11 cellular contexts compared by ENCODE assay signal in genomic region chr3:140186421-140186920, GRCh38.
DNase-seq lines count a peak whose midpoint lies in the region; ATAC-seq, FAIRE-seq and TF ChIP-seq lines count a peak whose summit lies in the region.
"Had no signal": no experiment of that assay in that cellular context is flagged by ENCODE, and none has a peak within 500 bp of the region (broad histone marks: within the 10 kb centered on the region; RNA-seq: fewer than 3 reads in every experiment).

No MANE protein-coding gene starts in this region.

- ATAC-seq in HG02642 (IDR thresholded peaks at IDR 0.05; ENCODE audit: poor library complexity, unreplicated experiment): no peak

- H3K4me1 ChIP-seq in kidney (ENCODE audit: control insufficient read depth in 1 of 2, insufficient read depth in 1 of 2, low read depth in 1 of 2, low read length in 2 of 2) (no peaks in the 10 kb centered on the region), trophoblast cell (ENCODE audit: control insufficient read depth in 1 of 2, insufficient read depth in 2 of 2, low read length in 2 of 2) (no peaks in the 10 kb centered on the region)

- H2BK120ac ChIP-seq in trophoblast cell (ENCODE audit: insufficient read depth, low read length, poor library complexity): no peak overlapping the region

- no peak overlapping the region for H2AFZ ChIP-seq in trophoblast cell (ENCODE audit: insufficient read depth, low read length, poor library complexity)

- H3K4me2 ChIP-seq in trophoblast cell (ENCODE audit: low read length): no peak overlapping the region

- H2BK5ac ChIP-seq in trophoblast cell (ENCODE audit: low read depth, low read length, poor library complexity): no peak overlapping the region

- H3K23ac ChIP-seq in trophoblast cell (ENCODE audit: low read length): no peak overlapping the region

- H3K9me3 ChIP-seq in kidney (ENCODE audit: control insufficient read depth in 1 of 2, low read length in 2 of 2): no peaks in the 10 kb centered on the region
- H3K9me3 ChIP-seq in trophoblast cell (ENCODE audit: insufficient read depth, low read depth, low read length): no peaks in the 10 kb centered on the region

- H3K18ac ChIP-seq in trophoblast cell (ENCODE audit: low read length): no peak overlapping the region

- H3K79me1 ChIP-seq in trophoblast cell (ENCODE audit: low read length): no peaks in the 10 kb centered on the region

- no peak overlapping the region for H3K4ac ChIP-seq in trophoblast cell (ENCODE audit: low read depth, low read length)

- H3K27ac ChIP-seq in kidney (ENCODE audit: low read depth in 2 of 2, low read length in 2 of 2) (no peak overlapping the region), trophoblast cell (ENCODE audit: low read depth, low read length) (no peak overlapping the region)
- H3K27ac ChIP-seq: HL-60 had no signal

- no peak overlapping the region for H4K8ac ChIP-seq in trophoblast cell (ENCODE audit: low read depth, low read length)

- TF ChIP-seq CTCF in kidney (IDR thresholded peaks at IDR 0.05; ENCODE audit: borderline replicate concordance, extremely low read depth, insufficient read depth): no peak

- no peak overlapping the region for H3K14ac ChIP-seq in trophoblast cell (ENCODE audit: low read length)

- no peak overlapping the region for H3K9ac ChIP-seq in kidney (ENCODE audit: low read length in 2 of 2)
- no peak overlapping the region for H3K9ac ChIP-seq in trophoblast cell (ENCODE audit: low read length)

- no peaks in the 10 kb centered on the region for H3K27me3 ChIP-seq in trophoblast cell (ENCODE audit: insufficient read depth, low read length)

- no peak overlapping the region for H4K12ac ChIP-seq in trophoblast cell (ENCODE audit: low read depth, low read length)

- peak; percentile 72 for FAIRE-seq in kidney (lab: Jason Lieb, UNC)

- H3K36me3 ChIP-seq in kidney (ENCODE audit: control insufficient read depth in 1 of 2, insufficient read depth in 2 of 2, low read length in 2 of 2): no peaks in the 10 kb centered on the region
- peaks cover 0 to 3% of the 10 kb centered on the region in 2 experiments for H3K36me3 ChIP-seq in trophoblast cell (ENCODE audit: control insufficient read depth in 1 of 2, insufficient read depth in 2 of 2, low read length in 2 of 2)

- H2AK5ac ChIP-seq in trophoblast cell (ENCODE audit: low read length): no peak overlapping the region

- H3K4me3 ChIP-seq in kidney (ENCODE audit: low read length in 2 of 2): no peak overlapping the region
- no peak overlapping the region for H3K4me3 ChIP-seq in trophoblast cell (ENCODE audit: low read depth, low read length)

- no peaks in the 10 kb centered on the region for H3K79me2 ChIP-seq in trophoblast cell (ENCODE audit: control insufficient read depth, insufficient read depth, low read length, poor library complexity)

- H2BK12ac ChIP-seq in trophoblast cell (ENCODE audit: low read length): no peak overlapping the region

- peak; percentile 91 for DNase-seq in A172 (ENCODE audit: low spot score)
- DNase-seq in NCI-H146 (lab: John Stamatoyannopoulos, UW): peak; percentile 78
- DNase-seq in astrocyte of the hippocampus (ENCODE audit: low read depth, low spot score): peak; percentile 82
- no peak for DNase-seq in kidney
- DNase-seq in NK-92 treated with Interleukin-12 subunit alpha and Interleukin-12 subunit beta, amount 100 ng/mL, for 24 hours (lab: John Stamatoyannopoulos, UW): no peak
- no peak for DNase-seq in trophoblast cell
- no peak for DNase-seq in HT-29 (ENCODE audit: low spot score)
- DNase-seq: SIG-M5; stimulated activated CD4-positive, alpha-beta T cell treated with anti-CD3 and anti-CD28 coated beads, Interleukin-12 subunit alpha, Interleukin-12 subunit beta, amount 100 ng/mL, for 4 hours had no signal

- intact Hi-C loops in kidney (cut with DNase I): no loop called here

- H4K91ac ChIP-seq in trophoblast cell (ENCODE audit: low read depth, low read length): no peak overlapping the region

Comparison
In these comparisons a context has a peak if more than half of its experiments do, and no peak if none do; other contexts are left out.
1. DNase-seq: peak in A172 (single experiment), NCI-H146 (single experiment) and astrocyte of the hippocampus (single experiment); none in kidney (single experiment), NK-92 treated with Interleukin-12 subunit alpha and Interleukin-12 subunit beta, amount 100 ng/mL, for 24 hours (single experiment), trophoblast cell (0 of 2) and HT-29 (single experiment).